In the genomic region with DNA sequence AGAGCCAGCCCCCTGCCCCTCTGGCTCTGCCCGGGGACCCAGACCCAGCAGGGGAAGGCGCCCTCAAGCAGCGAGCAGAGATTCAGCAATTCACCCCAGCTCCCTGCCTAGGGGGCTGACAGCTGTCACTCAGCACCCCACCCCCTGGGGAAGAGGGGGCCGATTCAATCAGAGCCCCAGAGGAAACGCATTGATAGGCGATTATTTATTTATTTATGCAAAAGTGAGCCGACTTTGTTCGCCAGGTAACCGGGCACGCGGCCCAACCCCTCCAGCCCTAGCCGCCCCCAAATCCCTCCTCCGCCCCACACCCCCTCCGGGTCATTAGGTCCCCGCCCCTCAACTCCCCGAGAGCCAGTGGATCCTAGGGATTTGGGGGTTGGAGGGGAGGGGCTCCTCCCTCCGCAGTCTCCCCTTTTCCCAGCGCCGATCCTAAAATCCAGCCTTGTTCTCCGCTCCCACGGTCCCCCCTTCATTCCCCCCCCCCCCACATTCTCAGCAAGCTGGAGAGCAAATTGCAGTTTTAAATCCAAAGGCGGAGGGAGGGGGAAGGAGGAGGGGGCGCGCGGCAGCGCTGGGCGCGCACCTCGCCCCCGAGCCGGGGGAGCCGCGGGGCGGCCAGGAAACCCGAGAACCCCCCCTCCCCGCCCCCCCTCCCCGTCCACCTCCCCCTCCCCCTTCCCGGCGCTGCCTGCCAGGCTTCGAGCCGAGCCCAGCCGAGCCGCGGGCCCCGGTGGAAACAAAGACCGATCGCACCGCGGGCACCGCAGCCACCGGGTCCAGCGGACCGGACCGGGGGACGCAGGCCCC, we compare ENCODE assay signal across 8 cellular contexts. TPM values are rescaled to one million over a fixed set of nuclear protein-coding genes. Genes with fewer than 3 reads are reported as not detected.
A peak's percentile ranks its signal among the peaks of the same experiment; 100 is the strongest.
DNase-seq lines count a peak whose midpoint lies in the region; ATAC-seq and TF ChIP-seq lines count a peak whose summit lies in the region.

No MANE protein-coding gene starts in this region.

- CTCF ChIA-PET in Caco-2 (lab: Charles Lee): interaction anchor here (2.6 kb wide), 1 partner anchor 45 kb away, joined by 19 read pairs; no protein-coding TSS in a partner anchor

- H3K36me3 Mint-ChIP-seq in Caco-2 (ENCODE audit: insufficient read depth, unreplicated experiment): peaks cover 11% of the 10 kb centered on the region

- H3K9me3 ChIP-seq in Caco-2 (no peaks in the 10 kb centered on the region), neuron (ENCODE audit: low read length) (no peaks in the 10 kb centered on the region)

- POLR2A ChIA-PET in Caco-2 (lab: Charles Lee): interaction anchor here (0.6 kb wide), 2 partner anchors 48 to 123 kb away, joined by 5 to 12 read pairs; partner anchors contain the start of gene FAM76A

- H3K9me3 Mint-ChIP-seq in Caco-2 (ENCODE audit: unreplicated experiment): no peaks in the 10 kb centered on the region

- DNase-seq in Caco-2 (peak in 1 of 2 experiments; percentile 39), foreskin keratinocyte (no peak), DMS153 (lab: John Stamatoyannopoulos, UW) (no peak)
- DNase-seq in Jurkat, Clone E6-1 (ENCODE audit: low read depth, low spot score): no peak
- peak; percentile 20 for DNase-seq in activated effector memory CD4-positive, alpha-beta T cell treated with Interleukin-2 at 50 U/mL for 16 hours

- H3K36me3 ChIP-seq in Caco-2 (ENCODE audit: control insufficient read depth, insufficient read depth, low read length): no peaks in the 10 kb centered on the region
- no peaks in the 10 kb centered on the region for H3K36me3 ChIP-seq in neuron (ENCODE audit: insufficient read depth, low read length)

- peak overlapping the region; percentile 98 for H3K4me3 Mint-ChIP-seq in Caco-2 (ENCODE audit: unreplicated experiment)

- BruUV-seq in Caco-2 (replicated peaks; lab: Mats Ljungman, UMichigan): no TSS peak

- H3K27me3 Mint-ChIP-seq in Caco-2 (ENCODE audit: insufficient read depth, unreplicated experiment): no peaks in the 10 kb centered on the region

- intact Hi-C loops in Caco-2 (cut with micrococcal nuclease; ENCODE audit: unreplicated experiment): loop anchor here (10.0 kb wide), 1 partner anchor 108 kb away; the partner anchor contains the start of gene WASF2

- ATAC-seq in foreskin keratinocyte (no peak), GM18873 (IDR thresholded peaks at IDR 0.05; ENCODE audit: low FRiP score, unreplicated experiment) (no peak), GM19395 (IDR thresholded peaks at IDR 0.05; ENCODE audit: unreplicated experiment) (no peak)

- H3K4me1 ChIP-seq in Caco-2: peaks cover 24% of the 10 kb centered on the region
- H3K4me1 ChIP-seq in foreskin keratinocyte: peaks cover 8% of the 10 kb centered on the region
- peaks cover 70% of the 10 kb centered on the region for H3K4me1 ChIP-seq in neuron (ENCODE audit: insufficient read depth, low read length)

- H3K27me3 ChIP-seq in Caco-2 (replicated peaks; ENCODE audit: control insufficient read depth, insufficient read depth, low read length): no peaks in the 10 kb centered on the region
- no peaks in the 10 kb centered on the region for H3K27me3 ChIP-seq in foreskin keratinocyte
- H3K27me3 ChIP-seq in neuron (ENCODE audit: insufficient read depth, low read length): no peaks in the 10 kb centered on the region

- peak overlapping the region; percentile 91 for H3K4me3 ChIP-seq in Caco-2 (ENCODE audit: low read depth, low read length)
- H3K4me3 ChIP-seq in Jurkat, Clone E6-1 (ENCODE audit: low read length): peak overlapping the region; percentile 82
- H3K4me3 ChIP-seq in neuron (ENCODE audit: low read length): peak overlapping the region; percentile 92

- no peak overlapping the region for H3K27ac Mint-ChIP-seq in Caco-2 (ENCODE audit: unreplicated experiment)

- TF ChIP-seq CTCF in Caco-2 (IDR thresholded peaks at IDR 0.05; ENCODE audit: insufficient read depth in 1 of 2, low read depth in 1 of 2, low read length in 1 of 2, severe bottlenecking in 1 of 2, unreplicated experiment in 1 of 2): no peak
- no peak for TF ChIP-seq CTCF in foreskin keratinocyte (conservative IDR thresholded peaks at IDR 0.05)

- peak overlapping the region; percentile 63 for H3K27ac ChIP-seq in foreskin keratinocyte

- H3K4me1 Mint-ChIP-seq in Caco-2 (ENCODE audit: low read depth, unreplicated experiment): peaks cover 17% of the 10 kb centered on the region

- H2AFZ ChIP-seq in neuron (ENCODE audit: low read depth, low read length): no peak overlapping the region

RNA-seq across cellular contexts. Expression of gene AHDC1, which starts 1.2 kb away (rescaled TPM):
- total RNA-seq in Caco-2 (2022): 17.0 and 17.3 TPM in 2 replicates
- polyA plus RNA-seq in Jurkat, Clone E6-1 (2012; ENCODE audit: insufficient read depth, insufficient read length): 14.8 TPM
- total RNA-seq in foreskin keratinocyte: 12.1 and 14.8 TPM in 2 replicates
- polyA plus RNA-seq in foreskin keratinocyte: 4.0 and 5.4 TPM in 2 replicates

RNA-seq across cellular contexts. Expression of gene FGR, which starts 32.3 kb away (rescaled TPM):
- total RNA-seq in Caco-2 (2022) (not detected in 2 replicates), foreskin keratinocyte (not detected in 2 replicates)
- polyA plus RNA-seq in Jurkat, Clone E6-1 (2012; ENCODE audit: insufficient read depth, insufficient read length): 0.49 TPM
- 0.02 TPM in 1 of 2 replicates, not detected in the other for polyA plus RNA-seq in foreskin keratinocyte
